ENCODE assay signal across 8 cellular contexts in genomic region chr16:14974331-14974655, GRCh38. TPM values are rescaled to one million over a fixed set of nuclear protein-coding genes. Genes with fewer than 3 reads are reported as not detected.
DNase-seq lines count a peak whose midpoint lies in the region; ATAC-seq and TF ChIP-seq lines count a peak whose summit lies in the region.
"Not testable (repeated sequence)": the region's sequence is repeated elsewhere in the genome, so short reads cannot be mapped to it uniquely, and the experiment has no call there.

No MANE protein-coding gene starts in this region.

- H3K4me1 ChIP-seq in body of pancreas, result peaks cover 31% of the 10 kb centered on the region
- H3K4me1 ChIP-seq in rectal smooth muscle tissue (ENCODE audit: control insufficient read depth, insufficient read depth, low read length); vagina: not testable (repeated sequence)

- H3K27ac ChIP-seq in body of pancreas (peak overlapping the region; percentile 90 to 99 (median 96)), rectal smooth muscle tissue (ENCODE audit: low read depth, low read length) (peak overlapping the region; percentile 87), vagina (peak overlapping the region; percentile 95)

- not testable (repeated sequence) for TF ChIP-seq CTCF in GM06990 (IDR thresholded peaks at IDR 0.05; ENCODE audit: insufficient read depth, low read length, poor library complexity, severe bottlenecking); LNCaP clone FGC (IDR thresholded peaks at IDR 0.05; ENCODE audit: control insufficient read depth, extremely low read depth, insufficient read depth); body of pancreas (IDR thresholded peaks at IDR 0.05); fibroblast of villous mesenchyme (IDR thresholded peaks at IDR 0.05; ENCODE audit: insufficient read depth, low read depth, low read length); vagina (IDR thresholded peaks at IDR 0.05)

- not testable (repeated sequence) for H3K9me3 ChIP-seq in body of pancreas, vagina

- not testable (repeated sequence) for H3K9ac ChIP-seq in rectal smooth muscle tissue (ENCODE audit: low read length)

- ATAC-seq in body of pancreas, result not testable (repeated sequence)

- H3K36me3 Mint-ChIP-seq in T-helper 2 cell treated with Interferon-gamma antibody and Interleukin-4, amounts not matched to agents 5 μg/mL and 100 μg/mL, for 36 hours (ENCODE audit: low read depth), result not testable (repeated sequence)

- not testable (repeated sequence) for TF ChIP-seq POLR2A in body of pancreas (IDR thresholded peaks at IDR 0.05); vagina (IDR thresholded peaks at IDR 0.05)

- H3K36me3 ChIP-seq in GM06990 (ENCODE audit: control insufficient read depth, insufficient read depth, low read length); body of pancreas (replicated peaks in 1 of 2; ENCODE audit: insufficient read depth in 1 of 2, low read depth in 2 of 2); rectal smooth muscle tissue (ENCODE audit: control insufficient read depth, insufficient read depth, low read length); vagina: not testable (repeated sequence)

- H3K9me3 Mint-ChIP-seq in T-helper 2 cell treated with Interferon-gamma antibody and Interleukin-4, amounts not matched to agents 5 μg/mL and 100 μg/mL, for 36 hours, result not testable (repeated sequence)

- not testable (repeated sequence) for H3K4me1 Mint-ChIP-seq in T-helper 2 cell treated with Interferon-gamma antibody and Interleukin-4, amounts not matched to agents 5 μg/mL and 100 μg/mL, for 36 hours (ENCODE audit: low read depth)

- not testable (repeated sequence) for H3K27me3 ChIP-seq in GM06990 (replicated peaks; ENCODE audit: control insufficient read depth, insufficient read depth, low read length); body of pancreas; rectal smooth muscle tissue (ENCODE audit: control insufficient read depth, insufficient read depth, low read length); vagina

- intact Hi-C loops in body of pancreas (cut with DNase I); vagina (cut with DNase I): not testable (repeated sequence)

- 1 to 3% methylated on average over 7 of the region's 7 CpGs for WGBS in body of pancreas, 2 donors

- peak overlapping the region; percentile 81 for H3K27ac Mint-ChIP-seq in T-helper 2 cell treated with Interferon-gamma antibody and Interleukin-4, amounts not matched to agents 5 μg/mL and 100 μg/mL, for 36 hours

- H3K4me3 Mint-ChIP-seq in T-helper 2 cell treated with Interferon-gamma antibody and Interleukin-4, amounts not matched to agents 5 μg/mL and 100 μg/mL, for 36 hours, result peak overlapping the region; percentile 89

- peak; percentile 63 for DNase-seq in GM06990 (ENCODE audit: extremely low read depth, insufficient read length)
- DNase-seq in LNCaP clone FGC (ENCODE audit: low read depth); T-helper 2 cell treated with Interferon-gamma antibody and Interleukin-4, amounts not matched to agents 5 μg/mL and 100 μg/mL, for 36 hours (ENCODE audit: low spot score); body of pancreas; vagina (ENCODE audit: extremely low spot score in 2 of 2): not testable (repeated sequence)
- DNase-seq in fibroblast of villous mesenchyme (ENCODE audit: low read depth), result peak; percentile 45
- peak; percentile 42 for DNase-seq in medulla oblongata (ENCODE audit: extremely low spot score)

- peak overlapping the region; percentile 92 for H3K4me3 ChIP-seq in GM06990 (replicated peaks; ENCODE audit: low read depth, low read length)
- peak overlapping the region; percentile 76 for H3K4me3 ChIP-seq in LNCaP clone FGC (ENCODE audit: low read depth, low read length)
- H3K4me3 ChIP-seq in body of pancreas, result peak overlapping the region; percentile 22 to 96
- H3K4me3 ChIP-seq in fibroblast of villous mesenchyme (ENCODE audit: low read depth, low read length), result peak overlapping the region; percentile 88
- H3K4me3 ChIP-seq in rectal smooth muscle tissue (ENCODE audit: low read length), result peak overlapping the region; percentile 77
- peak overlapping the region; percentile 74 to 84 for H3K4me3 ChIP-seq in vagina

- not testable (repeated sequence) for H3K27me3 Mint-ChIP-seq in T-helper 2 cell treated with Interferon-gamma antibody and Interleukin-4, amounts not matched to agents 5 μg/mL and 100 μg/mL, for 36 hours (ENCODE audit: low read depth)

RNA-seq across cellular contexts. Expression of gene PDXDC1, which starts 0.5 kb away (rescaled TPM):
- total RNA-seq in body of pancreas (10 to 100 TPM; 63.3 to 66.2 TPM), fibroblast of villous mesenchyme (74.4 and 112 TPM in 2 replicates), vagina (59.2 TPM)

RNA-seq across cellular contexts. Expression of gene NPIPA1, which starts 37.0 kb away (rescaled TPM):
- total RNA-seq in body of pancreas (10 to 100 TPM; 38.1 to 46.8 TPM), fibroblast of villous mesenchyme (30.9 and 39.3 TPM in 2 replicates), vagina (98.0 TPM)
